In genomic region chr2:44479127-44479887, GRCh38 we compare ENCODE assay signal across 8 cellular contexts.
DNase-seq lines count a peak whose midpoint lies in the region; ATAC-seq, FAIRE-seq and TF ChIP-seq lines count a peak whose summit lies in the region.

No MANE protein-coding gene starts in this region.

- H3K9ac ChIP-seq in HepG2 (ENCODE audit: insufficient read depth, low read depth, low read length), result no peak overlapping the region

- TF ChIP-seq CTCF in C4-2B (conservative IDR thresholded peaks at IDR 0.05) (peak; percentile 90), coronary artery (IDR thresholded peaks at IDR 0.05) (peak; percentile 96), HepG2 (CRISPR knock-in tag; IDR thresholded peaks at IDR 0.05) (peak; percentile 99)

- CTCF ChIA-PET in HepG2 (lab: Yijun Ruan, JAX; ENCODE audit: low intra/inter-chr PET ratio, low total read pairs), result interaction anchor here (0.7 to 3.2 kb wide), 13 partner anchors 12 to 479 kb away, joined by 3 to 67 read pairs (median 5); no protein-coding TSS in a partner anchor

- no peak overlapping the region for H3K4me3 Mint-ChIP-seq in stimulated activated naive CD8-positive, alpha-beta T cell treated with anti-CD3 and anti-CD28 coated beads, Interleukin-15, amount 100 ng/mL, for 72 hours

- H3K27ac ChIP-seq in C4-2B (no peak overlapping the region), coronary artery (no peak overlapping the region), HepG2 (ENCODE audit: extremely low read length, insufficient read depth, low read length) (no peak overlapping the region)

- TF ChIP-seq EP300 in HepG2 (IDR thresholded peaks at IDR 0.05; ENCODE audit: low read depth in 2 of 2, low read length in 2 of 2) (no peak), HepG2 (CRISPR knock-in tag; IDR thresholded peaks at IDR 0.05; ENCODE audit: borderline replicate concordance) (no peak)

- H3K4me2 ChIP-seq in HepG2 (ENCODE audit: low read depth, low read length), result 0 out of 2 replicates have a peak overlapping the region, but pooled peaks have one; percentile 4

- H3K27ac Mint-ChIP-seq in stimulated activated naive CD8-positive, alpha-beta T cell treated with anti-CD3 and anti-CD28 coated beads, Interleukin-15, amount 100 ng/mL, for 72 hours, result no peak overlapping the region

- FAIRE-seq in HepG2 (lab: Jason Lieb, UNC), result peak; percentile 84

- no peaks in the 10 kb centered on the region for H4K20me1 ChIP-seq in HepG2 (ENCODE audit: insufficient read depth, low read length)

- POLR2A ChIA-PET in HepG2 (lab: Yijun Ruan, JAX), result interaction anchor here (0.6 to 1.2 kb wide), 2 partner anchors 87 to 435 kb away, joined by 3 read pairs; no protein-coding TSS in a partner anchor

- no peaks in the 10 kb centered on the region for H3K9me3 Mint-ChIP-seq in stimulated activated naive CD8-positive, alpha-beta T cell treated with anti-CD3 and anti-CD28 coated beads, Interleukin-15, amount 100 ng/mL, for 72 hours

- H3K79me2 ChIP-seq in HepG2 (ENCODE audit: insufficient read depth, low read length), result no peaks in the 10 kb centered on the region

- no TSS peak for BruUV-seq in HepG2 (replicated peaks; lab: Mats Ljungman, UMichigan)

- peak; percentile 93 for TF ChIP-seq RAD21 in HepG2 (CRISPR knock-in tag; IDR thresholded peaks at IDR 0.05)

- H3K27me3 ChIP-seq in HepG2 (ENCODE audit: control insufficient read depth in 1 of 2, insufficient read depth in 2 of 2, low read length in 2 of 2), result no peaks in the 10 kb centered on the region

- ATAC-seq in GM18867 (IDR thresholded peaks at IDR 0.05; ENCODE audit: unreplicated experiment) (peak; percentile 95), HG03108 (IDR thresholded peaks at IDR 0.05; ENCODE audit: unreplicated experiment) (peak; percentile 96), HepG2 (peak; percentile 99)
- ATAC-seq in stimulated activated naive CD8-positive, alpha-beta T cell treated with anti-CD3 and anti-CD28 coated beads, Interleukin-15, amount 100 ng/mL, for 72 hours, result peak; percentile 98

- DNase-seq in NCI-H2081 treated with DMSO at 0.1 percent for 48 hours (lab: John Stamatoyannopoulos, UW) (peak; percentile 89), T-helper 2 cell (peak in 3 of 5 experiments; percentile 3 to 82 (median 24)), coronary artery (ENCODE audit: low spot score) (no peak), HepG2 (ENCODE audit: low spot score) (peak; percentile 89)
- DNase-seq in stimulated activated naive CD8-positive, alpha-beta T cell treated with anti-CD3 and anti-CD28 coated beads, Interleukin-15, amount 100 ng/mL, for 72 hours, result peak; percentile 34 to 55

- intact Hi-C loops in HepG2 (cut with micrococcal nuclease; ENCODE audit: unreplicated experiment), result loop anchor here (1.0 kb wide), 4 partner anchors 87 to 476 kb away; no protein-coding TSS in a partner anchor

- in situ Hi-C loops in HepG2 (cut with HindIII; ENCODE audit: extremely low pct_ligation_motif_present, low pct_unique_long_range_greater_than_20kb), result loop anchor here (5.0 kb wide), 1 partner anchor 478 kb away; no protein-coding TSS in a partner anchor

- TF ChIP-seq POLR2A in HepG2 (IDR thresholded peaks at IDR 0.05; ENCODE audit: insufficient read depth in 1 of 2, low read depth in 2 of 2, low read length in 2 of 2), result no peak

- H2AFZ ChIP-seq in HepG2 (ENCODE audit: low read length), result no peak overlapping the region

- H3K4me1 Mint-ChIP-seq in stimulated activated naive CD8-positive, alpha-beta T cell treated with anti-CD3 and anti-CD28 coated beads, Interleukin-15, amount 100 ng/mL, for 72 hours, result no peaks in the 10 kb centered on the region

- no peaks in the 10 kb centered on the region for H3K4me1 ChIP-seq in HepG2 (ENCODE audit: insufficient read depth, low read length)

- H3K36me3 ChIP-seq in HepG2 (replicated peaks in 1 of 2; ENCODE audit: control insufficient read depth in 1 of 2, insufficient read depth in 2 of 2, low read length in 2 of 2), result no peaks in the 10 kb centered on the region

- WGBS in HepG2 (ENCODE audit: low lambda C conversion rate), result 25% methylated on average over 5 of the region's 5 CpGs

- H3K4me3 ChIP-seq in coronary artery (no peak overlapping the region), HepG2 (replicated peaks in 1 of 3; ENCODE audit: insufficient read depth in 1 of 3, low read depth in 2 of 3, low read length in 3 of 3) (no peak overlapping the region)

- H3K27me3 Mint-ChIP-seq in stimulated activated naive CD8-positive, alpha-beta T cell treated with anti-CD3 and anti-CD28 coated beads, Interleukin-15, amount 100 ng/mL, for 72 hours, result no peaks in the 10 kb centered on the region

- no peaks in the 10 kb centered on the region for H3K9me3 ChIP-seq in HepG2 (ENCODE audit: low read length)

TF ChIP-seq in HepG2, 621 proteins besides CTCF, POLR2A, EP300 and RAD21 (continues in another document):
- TF ChIP-seq MIXL1 (CRISPR knock-in tag; IDR thresholded peaks at IDR 0.05) (peak; percentile 84), ZNF24 (IDR thresholded peaks at IDR 0.05) (peak; percentile 65; the same call in 1 of the 2 replicates), ONECUT2 (CRISPR knock-in tag; IDR thresholded peaks at IDR 0.05) (no peak), ZNF12 (CRISPR knock-in tag; IDR thresholded peaks at IDR 0.05) (0 out of 2 replicates have a peak, but pooled peaks have one; percentile 31), RFXANK (CRISPR knock-in tag; IDR thresholded peaks at IDR 0.05) (0 out of 2 replicates have a peak, but pooled peaks have one; percentile 78), ZNF496 (CRISPR knock-in tag; IDR thresholded peaks at IDR 0.05; ENCODE audit: insufficient replicate concordance) (no peak), ZFP82 (CRISPR knock-in tag; IDR thresholded peaks at IDR 0.05; ENCODE audit: borderline replicate concordance) (0 out of 2 replicates have a peak, but pooled peaks have one; percentile 46), YEATS2 (CRISPR knock-in tag; IDR thresholded peaks at IDR 0.05; ENCODE audit: borderline replicate concordance) (peak; percentile 76; the same call in 1 of the 2 replicates), TEAD3 (CRISPR knock-in tag; optimal IDR thresholded peaks at IDR 0.05; ENCODE audit: borderline replicate concordance) (peak; percentile 74), ZNF800 (CRISPR knock-in tag; IDR thresholded peaks at IDR 0.05) (0 out of 2 replicates have a peak, but pooled peaks have one; percentile 64), MAF1 (CRISPR knock-in tag; IDR thresholded peaks at IDR 0.05; ENCODE audit: borderline replicate concordance) (no peak), GATAD2A (CRISPR knock-in tag; IDR thresholded peaks at IDR 0.05) (peak; percentile 60), FOXK1 (CRISPR knock-in tag; IDR thresholded peaks at IDR 0.05; ENCODE audit: borderline replicate concordance, low read depth) (peak; percentile 49; the same call in 1 of the 2 replicates), ZFP36 (IDR thresholded peaks at IDR 0.05; ENCODE audit: borderline replicate concordance, low read depth, low read length, partially characterized antibody) (peak; percentile 22), ADNP (CRISPR knock-in tag; IDR thresholded peaks at IDR 0.05) (no peak), ZFP36L1 (CRISPR knock-in tag; IDR thresholded peaks at IDR 0.05) (peak; percentile 66; the same call in 1 of the 2 replicates)
- TF ChIP-seq, protein P1, sequence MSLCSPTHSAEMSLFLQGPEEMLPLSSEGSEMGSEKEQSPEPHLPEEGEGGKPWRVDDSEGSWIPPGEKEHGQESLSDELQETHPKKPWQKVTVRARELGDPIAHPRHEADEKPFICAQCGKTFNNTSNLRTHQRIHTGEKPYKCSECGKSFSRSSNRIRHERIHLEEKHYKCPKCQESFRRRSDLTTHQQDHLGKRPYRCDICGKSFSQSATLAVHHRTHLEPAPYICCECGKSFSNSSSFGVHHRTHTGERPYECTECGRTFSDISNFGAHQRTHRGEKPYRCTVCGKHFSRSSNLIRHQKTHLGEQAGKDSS (CRISPR knock-in tag; IDR thresholded peaks at IDR 0.05; ENCODE audit: borderline replicate concordance, low read depth), result no peak
- TF ChIP-seq, protein P2, sequence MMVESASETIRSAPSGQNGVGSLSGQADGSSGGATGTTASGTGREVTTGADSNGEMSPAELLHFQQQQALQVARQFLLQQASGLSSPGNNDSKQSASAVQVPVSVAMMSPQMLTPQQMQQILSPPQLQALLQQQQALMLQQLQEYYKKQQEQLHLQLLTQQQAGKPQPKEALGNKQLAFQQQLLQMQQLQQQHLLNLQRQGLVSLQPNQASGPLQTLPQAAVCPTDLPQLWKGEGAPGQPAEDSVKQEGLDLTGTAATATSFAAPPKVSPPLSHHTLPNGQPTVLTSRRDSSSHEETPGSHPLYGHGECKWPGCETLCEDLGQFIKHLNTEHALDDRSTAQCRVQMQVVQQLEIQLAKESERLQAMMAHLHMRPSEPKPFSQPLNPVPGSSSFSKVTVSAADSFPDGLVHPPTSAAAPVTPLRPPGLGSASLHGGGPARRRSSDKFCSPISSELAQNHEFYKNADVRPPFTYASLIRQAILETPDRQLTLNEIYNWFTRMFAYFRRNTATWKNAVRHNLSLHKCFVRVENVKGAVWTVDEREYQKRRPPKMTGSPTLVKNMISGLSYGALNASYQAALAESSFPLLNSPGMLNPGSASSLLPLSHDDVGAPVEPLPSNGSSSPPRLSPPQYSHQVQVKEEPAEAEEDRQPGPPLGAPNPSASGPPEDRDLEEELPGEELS (CRISPR knock-in tag; IDR thresholded peaks at IDR 0.05), result peak; percentile 43
- TF ChIP-seq, protein P3, sequence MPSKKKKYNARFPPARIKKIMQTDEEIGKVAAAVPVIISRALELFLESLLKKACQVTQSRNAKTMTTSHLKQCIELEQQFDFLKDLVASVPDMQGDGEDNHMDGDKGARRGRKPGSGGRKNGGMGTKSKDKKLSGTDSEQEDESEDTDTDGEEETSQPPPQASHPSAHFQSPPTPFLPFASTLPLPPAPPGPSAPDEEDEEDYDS (CRISPR knock-in tag; IDR thresholded peaks at IDR 0.05), result peak; percentile 47; the same call in 1 of the 2 replicates
